Comparison of ENCODE assay signal across 25 cellular contexts in the genomic region with DNA sequence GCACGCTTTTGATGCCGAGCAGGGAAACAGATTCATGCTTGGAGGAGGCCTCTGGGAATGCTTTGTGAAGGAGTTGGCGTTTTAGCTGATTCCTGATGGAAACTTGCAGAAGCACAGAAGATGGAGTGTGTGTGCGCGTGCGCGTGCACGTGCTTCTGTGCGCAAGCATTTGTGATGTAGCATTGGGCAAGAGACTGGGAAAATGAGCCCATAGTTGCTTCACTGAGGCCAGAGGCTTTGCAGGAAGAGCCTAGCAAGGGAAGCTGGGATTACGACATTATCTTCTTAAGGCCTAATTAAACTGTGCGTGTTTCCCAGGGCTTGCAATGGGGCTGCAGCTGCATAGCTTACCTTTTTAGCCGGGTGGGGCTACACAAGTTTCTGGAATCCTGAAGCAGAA. TPM values are rescaled to one million over a fixed set of nuclear protein-coding genes. Genes with fewer than 3 reads are reported as not detected.
A peak's percentile ranks its signal among the peaks of the same experiment; 100 is the strongest.
DNase-seq lines count a peak whose midpoint lies in the region; ATAC-seq and TF ChIP-seq lines count a peak whose summit lies in the region.
"Had no signal": no experiment of that assay in that cellular context is flagged by ENCODE, and none has a peak within 500 bp of the region (broad histone marks: within the 10 kb centered on the region; RNA-seq: fewer than 3 reads in every experiment).

No MANE protein-coding gene starts in this region.

- TF ChIP-seq CTCF in H9 (conservative IDR thresholded peaks at IDR 0.05) (no peak), esophagus muscularis mucosa (IDR thresholded peaks at IDR 0.05) (no peak), psoas muscle (IDR thresholded peaks at IDR 0.05) (no peak), mammary epithelial cell (conservative IDR thresholded peaks at IDR 0.05 in 1 of 2, IDR thresholded peaks at IDR 0.05 in 1 of 2; ENCODE audit: extremely low read depth in 1 of 2, insufficient read depth in 1 of 2, low read depth in 1 of 2, low read length in 2 of 2) (no peak)

- H3K27me3 Mint-ChIP-seq in H9 (ENCODE audit: low read depth): peaks cover 1% of the 10 kb centered on the region; the same call in 1 of the 2 replicates

- no peaks in the 10 kb centered on the region for H4K20me1 ChIP-seq in H9 (ENCODE audit: control insufficient read depth, insufficient read depth, insufficient read length)
- no peaks in the 10 kb centered on the region for H4K20me1 ChIP-seq in mammary epithelial cell (ENCODE audit: insufficient read depth, low read length)

- no peak overlapping the region for H4K5ac ChIP-seq in H9 (ENCODE audit: insufficient read length, low read depth, low read length)

- peaks cover 0 to 10% of the 10 kb centered on the region in 2 experiments; a peak in 3 of 4 replicates for H3K4me1 Mint-ChIP-seq in H9

- H3K23ac ChIP-seq in H9 (ENCODE audit: insufficient read length, low read depth, low read length): no peak overlapping the region

- peak overlapping the region; percentile 65; the same call in 1 of the 2 replicates for H3K14ac ChIP-seq in H9 (ENCODE audit: insufficient read depth, low read length)

- no peak overlapping the region for H3K18ac ChIP-seq in H9 (ENCODE audit: insufficient read length, low read depth, low read length)

- dilution Hi-C loops in mammary epithelial cell (cut with HindIII; ENCODE audit: low sequenced_read_pairs): no loop called here

- intact Hi-C loops in esophagus muscularis mucosa (cut with DNase I) (no loop called here), psoas muscle (cut with DNase I) (no loop called here), mammary epithelial cell (cut with micrococcal nuclease) (no loop called here)

- TF ChIP-seq EP300 in esophagus muscularis mucosa (IDR thresholded peaks at IDR 0.05): no peak

- no peaks in the 10 kb centered on the region; the same call in 1 of the 2 replicates for H3K4me1 ChIP-seq in H9 (ENCODE audit: insufficient read depth, low read length)
- no peaks in the 10 kb centered on the region for H3K4me1 ChIP-seq in esophagus muscularis mucosa
- H3K4me1 ChIP-seq in psoas muscle: peaks cover 7% of the 10 kb centered on the region
- no peaks in the 10 kb centered on the region for H3K4me1 ChIP-seq in mammary epithelial cell (ENCODE audit: insufficient read depth, low read length)

- H3K27ac ChIP-seq in H9 (ENCODE audit: insufficient read length, low read depth, low read length) (no peak overlapping the region), esophagus muscularis mucosa (replicated peaks in 1 of 4) (no peak overlapping the region), psoas muscle (no peak overlapping the region), mammary epithelial cell (ENCODE audit: insufficient read depth, low read depth, low read length) (no peak overlapping the region)
- H3K27ac ChIP-seq: C4-2B had no signal

- no peak overlapping the region for H3K56ac ChIP-seq in H9 (ENCODE audit: insufficient read length, low read depth, low read length)

- no peak overlapping the region for H3K4me3 Mint-ChIP-seq in H9
- H3K4me3 Mint-ChIP-seq: HFFc6 had no signal

- no peaks in the 10 kb centered on the region for H3K23me2 ChIP-seq in H9 (ENCODE audit: insufficient read length, low read depth, low read length, poor library complexity, severe bottlenecking)

- no peaks in the 10 kb centered on the region for H3K9me3 ChIP-seq in H9 (ENCODE audit: control insufficient read depth, low read depth, low read length)
- no peaks in the 10 kb centered on the region for H3K9me3 ChIP-seq in esophagus muscularis mucosa
- no peaks in the 10 kb centered on the region for H3K9me3 ChIP-seq in psoas muscle
- H3K9me3 ChIP-seq in mammary epithelial cell (replicated peaks; ENCODE audit: insufficient read depth, low read length): no peaks in the 10 kb centered on the region

- no peak overlapping the region for H2BK12ac ChIP-seq in H9 (ENCODE audit: insufficient read length, low read depth, low read length)

- no peak overlapping the region for H4K8ac ChIP-seq in H9 (replicated peaks; ENCODE audit: insufficient read length, low read depth, low read length)

- TF ChIP-seq POLR2A in esophagus muscularis mucosa (IDR thresholded peaks at IDR 0.05; ENCODE audit: low read depth): no peak

- no peak overlapping the region for H2AK5ac ChIP-seq in H9 (ENCODE audit: insufficient read length, low read length)

- no peaks in the 10 kb centered on the region for H3K9me3 Mint-ChIP-seq in H9

- ATAC-seq in psoas muscle (peak in 1 of 4 donors; percentile 25), HG03439 (IDR thresholded peaks at IDR 0.05; ENCODE audit: unreplicated experiment) (no peak), GM18907 (IDR thresholded peaks at IDR 0.05; ENCODE audit: unreplicated experiment) (no peak)
- ATAC-seq: PC-3, SK-N-SH treated with all-trans-retinoic acid at 6 μM for 48 hours had no signal

- H3K79me1 ChIP-seq in H9 (ENCODE audit: insufficient read depth, low read depth, low read length, poor library complexity, severe bottlenecking): no peaks in the 10 kb centered on the region

- no TSS peak for BruUV-seq in mammary epithelial cell (replicated peaks; lab: Mats Ljungman, UMichigan)

- H3K4me3 ChIP-seq in esophagus muscularis mucosa (no peak overlapping the region), psoas muscle (no peak overlapping the region), mammary epithelial cell (replicated peaks in 1 of 3; ENCODE audit: insufficient read depth in 1 of 3, low read depth in 2 of 3, low read length in 3 of 3) (no peak overlapping the region)

- DNase-seq in H9 (no peak), NCI-H82 treated with DMSO at 0.1 percent for 48 hours (lab: John Stamatoyannopoulos, UW; ENCODE audit: unreplicated experiment) (peak; percentile 94), esophagus muscularis mucosa (ENCODE audit: extremely low spot score) (peak; percentile 70), psoas muscle (peak; percentile 59 to 66), mammary epithelial cell (no peak), islet precursor cell (no peak)
- DNase-seq: ACHN, AML-193, GDM1, HFFc6, NCI-H1092 treated with DMSO at 0.1 percent for 48 hours, NCI-H2081 treated with DMSO at 0.1 percent for 48 hours, NCI-H446 treated with DMSO at 0.1 percent for 48 hours, NCI-H748 treated with DMSO at 0.1 percent for 48 hours, PC-3, RPMI8226, SIG-M5 had no signal

- no peaks in the 10 kb centered on the region for H3K79me2 ChIP-seq in H9 (ENCODE audit: insufficient read depth, low read length)
- H3K79me2 ChIP-seq in mammary epithelial cell (ENCODE audit: insufficient read depth, low read length): no peaks in the 10 kb centered on the region

- H2BK20ac ChIP-seq in H9 (ENCODE audit: low read depth, low read length, poor library complexity, severe bottlenecking): no peak overlapping the region

- H3K27me3 ChIP-seq in H9 (ENCODE audit: insufficient read depth, low read length) (no peaks in the 10 kb centered on the region), esophagus muscularis mucosa (peaks cover 0 to 15% (median 1%) of the 10 kb centered on the region in 4 donors), psoas muscle (ENCODE audit: insufficient read depth in 3 of 3, low read length in 2 of 3) (no peaks in the 10 kb centered on the region), mammary epithelial cell (ENCODE audit: insufficient read depth, low read length) (no peaks in the 10 kb centered on the region)

- no peak overlapping the region for H2BK15ac ChIP-seq in H9 (ENCODE audit: low read depth, low read length)

- H3K36me3 ChIP-seq in esophagus muscularis mucosa (no peaks in the 10 kb centered on the region), psoas muscle (ENCODE audit: insufficient read depth in 1 of 2, low read depth in 1 of 2) (no peaks in the 10 kb centered on the region), mammary epithelial cell (ENCODE audit: insufficient read depth, low read length) (no peaks in the 10 kb centered on the region)

- H3K9ac ChIP-seq in H9 (ENCODE audit: extremely low read depth, insufficient read length, low read length): no peak overlapping the region
- no peak overlapping the region for H3K9ac ChIP-seq in mammary epithelial cell (ENCODE audit: insufficient read depth, low read length)

- no peak overlapping the region for H2AFZ ChIP-seq in H9 (ENCODE audit: low read length)
- no peak overlapping the region for H2AFZ ChIP-seq in mammary epithelial cell (ENCODE audit: low read depth, low read length)

- H3K36me3 Mint-ChIP-seq in H9 (ENCODE audit: insufficient read depth in 1 of 3, low read depth in 3 of 3): no peaks in the 10 kb centered on the region

- no peak overlapping the region; a peak in 1 of 7 replicates for H3K27ac Mint-ChIP-seq in H9
- H3K27ac Mint-ChIP-seq: HFFc6 had no signal

- no peak overlapping the region for H3K4ac ChIP-seq in H9 (ENCODE audit: low read depth, low read length)

- H3K4me2 ChIP-seq in H9 (ENCODE audit: insufficient read depth, insufficient read length, low read length) (no peak overlapping the region), mammary epithelial cell (ENCODE audit: insufficient read depth, low read depth, low read length) (no peak overlapping the region)

- H2BK120ac ChIP-seq in H9 (ENCODE audit: low read depth, low read length, poor library complexity, severe bottlenecking): no peak overlapping the region

- in situ Hi-C loops in mammary epithelial cell (cut with MboI; ENCODE audit: low sequenced_read_pairs in 2 of 2): no loop called here

- H3T11ph ChIP-seq in H9 (ENCODE audit: low read length): no peak overlapping the region

- H4K91ac ChIP-seq in H9 (ENCODE audit: insufficient read length, low read depth, low read length): no peak overlapping the region

- CTCF ChIA-PET in mammary epithelial cell (lab: Charles Lee; ENCODE audit: low non-redundant PET): no interaction called here

- no peak overlapping the region for H2BK5ac ChIP-seq in H9 (ENCODE audit: insufficient read length, low read length)

- no CpG with 5 or more reads among the region's 12 CpGs for WGBS in H9 (ENCODE audit: extremely low coverage, insufficient read length, low lambda C conversion rate)
- 95% methylated on average over 10 of the region's 12 CpGs for WGBS in esophagus muscularis mucosa
- WGBS in psoas muscle, 3 donors: 86 to 91% (median 90%) methylated on average over 12 of the region's 12 CpGs
- WGBS in mammary epithelial cell (ENCODE audit: low coverage, missing lambda C conversion rate): 85% methylated on average over 11 of the region's 12 CpGs

RNA-seq across cellular contexts. Expression of gene AGBL1, which starts 18.1 kb away (rescaled TPM):
- total RNA-seq in H9 (2021) (not detected in 2 replicates), esophagus muscularis mucosa (under 1 TPM in 1 of 4 donors, not detected in 3; 0.06 TPM), psoas muscle (10 to 100 TPM in 3 of 4 donors, 1 to 10 TPM in 1; 6.6 to 34.8 (median 15.6) TPM), mammary epithelial cell (not detected)
- polyA plus RNA-seq in psoas muscle (1 to 10 TPM in 2 of 3 donors, under 1 TPM in 1; 0.96 to 3.1 (median 1.9) TPM), mammary epithelial cell (not detected)
- polyA minus RNA-seq in mammary epithelial cell: not detected
- total RNA-seq: H1; HFFc6; HT-29; M059J; PC-3; T-helper 1 cell treated with Interleukin-12 subunit alpha and Interleukin-12 subunit beta and Interleukin-4 antibody, amounts not matched to agents 30 ng/mL and 1 ng/mL, for 36 hours had no signal
- polyA plus RNA-seq: H1 had no signal

Comparison
In these comparisons a context has a peak if more than half of its experiments do, and no peak if none do; other contexts are left out.
1. DNase-seq: peak in NCI-H82 treated with DMSO at 0.1 percent for 48 hours (single experiment), esophagus muscularis mucosa (single experiment) and psoas muscle (2 of 2); none in H9 (single experiment), mammary epithelial cell (single experiment) and islet precursor cell (single experiment).